1 cellular context compared by ENCODE assay signal in the genomic region with DNA sequence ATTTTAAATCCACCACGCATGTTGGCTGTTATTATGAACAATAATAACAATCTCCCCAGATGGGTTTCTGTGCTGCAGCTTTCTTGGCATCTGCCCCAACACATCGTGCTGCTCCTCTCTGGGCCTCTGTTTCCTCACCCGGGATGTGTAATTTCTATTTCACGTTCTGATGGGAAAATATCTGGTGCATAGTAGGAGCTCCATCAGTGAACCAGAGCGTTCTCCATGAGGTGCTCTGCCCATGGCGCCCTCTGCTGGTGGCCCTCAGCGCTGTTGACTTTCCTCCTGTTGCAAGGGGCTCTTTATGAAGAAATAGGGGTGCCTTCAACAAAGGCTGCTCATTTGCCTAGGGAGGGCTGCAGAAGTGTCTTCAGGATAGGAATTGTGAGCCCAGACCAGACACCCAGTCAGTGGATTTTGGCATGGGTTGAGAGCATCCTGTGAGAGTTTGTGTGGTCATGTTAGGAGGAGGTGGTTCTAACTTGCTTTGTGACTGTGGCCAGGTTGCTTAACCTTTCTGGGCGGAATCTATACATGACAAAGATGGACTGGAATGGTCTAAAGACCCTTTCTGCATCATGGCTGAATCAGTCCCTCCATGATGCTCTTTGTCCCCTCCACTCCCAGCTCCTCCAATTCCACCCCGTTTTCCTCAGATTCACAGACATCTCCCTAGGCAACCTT.
TF ChIP-seq lines count a peak whose summit lies in the region.

No MANE protein-coding gene starts in this region.

TF ChIP-seq in GM23338, 12 proteins besides CTCF, POLR2A, EP300 and RAD21 (continued from another document):
- TF ChIP-seq, protein P1, sequence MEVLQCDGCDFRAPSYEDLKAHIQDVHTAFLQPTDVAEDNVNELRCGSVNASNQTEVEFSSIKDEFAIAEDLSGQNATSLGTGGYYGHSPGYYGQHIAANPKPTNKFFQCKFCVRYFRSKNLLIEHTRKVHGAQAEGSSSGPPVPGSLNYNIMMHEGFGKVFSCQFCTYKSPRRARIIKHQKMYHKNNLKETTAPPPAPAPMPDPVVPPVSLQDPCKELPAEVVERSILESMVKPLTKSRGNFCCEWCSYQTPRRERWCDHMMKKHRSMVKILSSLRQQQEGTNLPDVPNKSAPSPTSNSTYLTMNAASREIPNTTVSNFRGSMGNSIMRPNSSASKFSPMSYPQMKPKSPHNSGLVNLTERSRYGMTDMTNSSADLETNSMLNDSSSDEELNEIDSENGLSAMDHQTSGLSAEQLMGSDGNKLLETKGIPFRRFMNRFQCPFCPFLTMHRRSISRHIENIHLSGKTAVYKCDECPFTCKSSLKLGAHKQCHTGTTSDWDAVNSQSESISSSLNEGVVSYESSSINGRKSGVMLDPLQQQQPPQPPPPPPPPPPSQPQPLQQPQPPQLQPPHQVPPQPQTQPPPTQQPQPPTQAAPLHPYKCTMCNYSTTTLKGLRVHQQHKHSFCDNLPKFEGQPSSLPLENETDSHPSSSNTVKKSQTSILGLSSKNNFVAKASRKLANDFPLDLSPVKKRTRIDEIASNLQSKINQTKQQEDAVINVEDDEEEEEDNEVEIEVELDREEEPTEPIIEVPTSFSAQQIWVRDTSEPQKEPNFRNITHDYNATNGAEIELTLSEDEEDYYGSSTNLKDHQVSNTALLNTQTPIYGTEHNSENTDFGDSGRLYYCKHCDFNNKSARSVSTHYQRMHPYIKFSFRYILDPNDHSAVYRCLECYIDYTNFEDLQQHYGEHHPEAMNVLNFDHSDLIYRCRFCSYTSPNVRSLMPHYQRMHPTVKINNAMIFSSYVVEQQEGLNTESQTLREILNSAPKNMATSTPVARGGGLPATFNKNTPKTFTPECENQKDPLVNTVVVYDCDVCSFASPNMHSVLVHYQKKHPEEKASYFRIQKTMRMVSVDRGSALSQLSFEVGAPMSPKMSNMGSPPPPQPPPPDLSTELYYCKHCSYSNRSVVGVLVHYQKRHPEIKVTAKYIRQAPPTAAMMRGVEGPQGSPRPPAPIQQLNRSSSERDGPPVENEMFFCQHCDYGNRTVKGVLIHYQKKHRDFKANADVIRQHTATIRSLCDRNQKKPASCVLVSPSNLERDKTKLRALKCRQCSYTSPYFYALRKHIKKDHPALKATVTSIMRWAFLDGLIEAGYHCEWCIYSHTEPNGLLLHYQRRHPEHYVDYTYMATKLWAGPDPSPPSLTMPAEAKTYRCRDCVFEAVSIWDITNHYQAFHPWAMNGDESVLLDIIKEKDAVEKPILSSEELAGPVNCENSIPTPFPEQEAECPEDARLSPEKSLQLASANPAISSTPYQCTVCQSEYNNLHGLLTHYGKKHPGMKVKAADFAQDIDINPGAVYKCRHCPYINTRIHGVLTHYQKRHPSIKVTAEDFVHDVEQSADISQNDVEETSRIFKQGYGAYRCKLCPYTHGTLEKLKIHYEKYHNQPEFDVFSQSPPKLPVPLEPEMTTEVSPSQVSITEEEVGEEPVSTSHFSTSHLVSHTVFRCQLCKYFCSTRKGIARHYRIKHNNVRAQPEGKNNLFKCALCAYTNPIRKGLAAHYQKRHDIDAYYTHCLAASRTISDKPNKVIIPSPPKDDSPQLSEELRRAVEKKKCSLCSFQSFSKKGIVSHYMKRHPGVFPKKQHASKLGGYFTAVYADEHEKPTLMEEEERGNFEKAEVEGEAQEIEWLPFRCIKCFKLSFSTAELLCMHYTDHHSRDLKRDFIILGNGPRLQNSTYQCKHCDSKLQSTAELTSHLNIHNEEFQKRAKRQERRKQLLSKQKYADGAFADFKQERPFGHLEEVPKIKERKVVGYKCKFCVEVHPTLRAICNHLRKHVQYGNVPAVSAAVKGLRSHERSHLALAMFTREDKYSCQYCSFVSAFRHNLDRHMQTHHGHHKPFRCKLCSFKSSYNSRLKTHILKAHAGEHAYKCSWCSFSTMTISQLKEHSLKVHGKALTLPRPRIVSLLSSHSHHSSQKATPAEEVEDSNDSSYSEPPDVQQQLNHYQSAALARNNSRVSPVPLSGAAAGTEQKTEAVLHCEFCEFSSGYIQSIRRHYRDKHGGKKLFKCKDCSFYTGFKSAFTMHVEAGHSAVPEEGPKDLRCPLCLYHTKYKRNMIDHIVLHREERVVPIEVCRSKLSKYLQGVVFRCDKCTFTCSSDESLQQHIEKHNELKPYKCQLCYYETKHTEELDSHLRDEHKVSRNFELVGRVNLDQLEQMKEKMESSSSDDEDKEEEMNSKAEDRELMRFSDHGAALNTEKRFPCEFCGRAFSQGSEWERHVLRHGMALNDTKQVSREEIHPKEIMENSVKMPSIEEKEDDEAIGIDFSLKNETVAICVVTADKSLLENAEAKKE (CRISPR knock-in tag; IDR thresholded peaks at IDR 0.05), result no peak
- TF ChIP-seq STAT1 (IDR thresholded peaks at IDR 0.05; ENCODE audit: unreplicated experiment), result no peak
- no peak for TF ChIP-seq EZH2 (IDR thresholded peaks at IDR 0.05; ENCODE audit: low read depth, unreplicated experiment)
- no peak for TF ChIP-seq EZH2phosphoT487 (IDR thresholded peaks at IDR 0.05; ENCODE audit: unreplicated experiment)
- TF ChIP-seq ZNF114 (CRISPR knock-in tag; IDR thresholded peaks at IDR 0.05), result no peak
- no peak for TF ChIP-seq POLR2AphosphoS5 (IDR thresholded peaks at IDR 0.05; ENCODE audit: low read depth)
